In the genomic region with DNA sequence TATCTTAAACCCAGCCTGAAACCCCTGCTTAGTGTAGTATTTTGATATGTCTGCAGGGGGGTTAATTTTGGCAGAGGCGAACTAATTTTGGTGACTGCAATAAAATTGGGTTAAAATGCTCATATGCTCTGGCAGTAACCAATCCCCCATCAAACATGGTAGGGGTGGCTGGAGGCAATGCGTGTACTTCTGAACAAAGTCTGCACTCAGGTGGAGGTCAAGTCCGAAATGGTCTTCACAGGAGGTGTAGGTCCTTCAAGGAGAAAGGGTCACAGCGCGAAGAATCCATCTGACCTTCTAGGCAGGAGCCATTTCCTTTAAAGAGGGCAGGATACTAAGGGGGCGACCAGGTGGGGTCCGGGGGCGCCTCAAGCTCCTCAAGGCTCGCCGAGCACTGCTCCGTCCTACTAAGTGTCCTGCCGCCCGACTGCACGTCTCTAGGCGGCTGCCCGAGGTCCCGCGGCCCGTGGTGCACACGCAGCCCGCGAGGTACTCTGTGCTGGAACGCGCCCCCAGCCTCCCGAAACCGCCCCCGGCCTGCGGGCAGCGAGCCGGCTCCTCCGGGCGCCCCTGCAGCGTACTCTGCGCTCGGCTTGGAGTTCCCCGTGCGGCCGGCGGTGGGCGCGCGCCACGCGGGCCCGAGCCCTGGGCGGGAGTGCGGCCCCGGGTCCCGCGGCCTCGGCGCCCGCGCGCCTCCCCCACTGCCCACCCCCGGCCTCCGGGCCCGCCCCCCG, we compare ENCODE assay signal across 8 cellular contexts. TPM values are rescaled to one million over a fixed set of nuclear protein-coding genes. Genes with fewer than 3 reads are reported as not detected.
DNase-seq lines count a peak whose midpoint lies in the region; ATAC-seq and TF ChIP-seq lines count a peak whose summit lies in the region.

No MANE protein-coding gene starts in this region.

- ATAC-seq in HG03571 (IDR thresholded peaks at IDR 0.05; ENCODE audit: unreplicated experiment) = peak; percentile 50
- ATAC-seq in stimulated activated naive CD8-positive, alpha-beta T cell treated with anti-CD3 and anti-CD28 coated beads, Interleukin-15, amount 100 ng/mL, for 72 hours = peak; percentile 70
- ATAC-seq in HG02938 (IDR thresholded peaks at IDR 0.05; ENCODE audit: unreplicated experiment) = no peak

- H3K27ac Mint-ChIP-seq in stimulated activated naive CD8-positive, alpha-beta T cell treated with anti-CD3 and anti-CD28 coated beads, Interleukin-15, amount 100 ng/mL, for 72 hours = peak overlapping the region in 1 of 2 donors; percentile 53

- peaks cover 41% of the 10 kb centered on the region for H3K4me1 Mint-ChIP-seq in stimulated activated naive CD8-positive, alpha-beta T cell treated with anti-CD3 and anti-CD28 coated beads, Interleukin-15, amount 100 ng/mL, for 72 hours

- peak in 3 of 4 experiments; percentile 19 to 38 (median 38) for DNase-seq in activated CD4-positive, CD25-positive, alpha-beta regulatory T cell (lab: John Stamatoyannopoulos, UW)
- DNase-seq in dorsolateral prefrontal cortex (peak in 4 of 10 donors; percentile 54 to 73 (median 62)), midbrain (lab: John Stamatoyannopoulos, UW) (peak; percentile 52), EL (no peak)
- DNase-seq in stimulated activated naive CD8-positive, alpha-beta T cell treated with anti-CD3 and anti-CD28 coated beads, Interleukin-15, amount 100 ng/mL, for 72 hours = peak; percentile 63 to 74

- peak overlapping the region; percentile 82 to 84 for H3K4me3 Mint-ChIP-seq in stimulated activated naive CD8-positive, alpha-beta T cell treated with anti-CD3 and anti-CD28 coated beads, Interleukin-15, amount 100 ng/mL, for 72 hours

- TF ChIP-seq CTCF in GM12875 (IDR thresholded peaks at IDR 0.05; ENCODE audit: borderline replicate concordance, insufficient read depth, low read depth, low read length) = peak; percentile 38; the same call in 1 of the 2 replicates
- TF ChIP-seq CTCF in dorsolateral prefrontal cortex (IDR thresholded peaks at IDR 0.05 in 54 of 56, conservative IDR thresholded peaks at IDR 0.05 in 2 of 56; ENCODE audit: low read depth in 1 of 56, partially characterized antibody in 56 of 56) = peak in 24 of 56 donors; percentile 10 to 46 (median 30)

- H3K27me3 ChIP-seq in dorsolateral prefrontal cortex = no peaks in the 10 kb centered on the region

- H3K27ac ChIP-seq in dorsolateral prefrontal cortex = peak overlapping the region in 50 of 59 donors; percentile 23 to 92 (median 73)

- H3K9me3 Mint-ChIP-seq in stimulated activated naive CD8-positive, alpha-beta T cell treated with anti-CD3 and anti-CD28 coated beads, Interleukin-15, amount 100 ng/mL, for 72 hours = no peaks in the 10 kb centered on the region

- H3K27me3 Mint-ChIP-seq in stimulated activated naive CD8-positive, alpha-beta T cell treated with anti-CD3 and anti-CD28 coated beads, Interleukin-15, amount 100 ng/mL, for 72 hours = peaks cover 36% of the 10 kb centered on the region

- intact Hi-C loops in dorsolateral prefrontal cortex (cut with DNase I) = loop anchor here in 1 of 2 donors (2.0 to 10.0 kb wide), 7 partner anchors 58 to 585 kb away; partner anchors contain the start of genes FAM210A and RNMT

- H3K4me3 ChIP-seq in GM12875 (ENCODE audit: low read depth, low read length) = no peak overlapping the region
- peak overlapping the region; percentile 49 to 95 (median 82) for H3K4me3 ChIP-seq in dorsolateral prefrontal cortex

RNA-seq across cellular contexts. Expression of gene LDLRAD4, which starts 1.7 kb away (rescaled TPM):
- total RNA-seq in dorsolateral prefrontal cortex = 100 to 1,000 TPM in 75 of 120 experiments, 10 to 100 TPM in 45; 71.8 to 184 (median 104) TPM
